8 cellular contexts compared by ENCODE assay signal in genomic region chr6:31665501-31666336, GRCh38. TPM values are rescaled to one million over a fixed set of nuclear protein-coding genes. Genes with fewer than 3 reads are reported as not detected.
A peak's percentile ranks its signal among the peaks of the same experiment; 100 is the strongest.
DNase-seq lines count a peak whose midpoint lies in the region; ATAC-seq and TF ChIP-seq lines count a peak whose summit lies in the region.

TSS of gene CSNK2B (plus strand) at chr6:31666080. CDS start at chr6:31666832, 752 bp downstream.

- H3K4me3 ChIP-seq in Caco-2 (ENCODE audit: low read depth, low read length) (peak within 1 kb of the TSS; percentile 90), NT2/D1 (ENCODE audit: insufficient read length, low read depth) (peak within 1 kb of the TSS; percentile 93), endocrine pancreas (ENCODE audit: control insufficient read depth, insufficient read depth, low read length) (peak within 1 kb of the TSS; percentile 78), mesodermal cell (ENCODE audit: extremely low read depth, insufficient read depth, low read length, poor library complexity, severe bottlenecking) (peak within 1 kb of the TSS; percentile 79)

- H3K27ac Mint-ChIP-seq in Caco-2 (ENCODE audit: unreplicated experiment): peak within 1 kb of the TSS; percentile 96
- peak within 1 kb of the TSS; percentile 95 for H3K27ac Mint-ChIP-seq in activated CD8-positive, alpha-beta memory T cell treated with anti-CD3 and anti-CD28 coated beads, Interleukin-2, amount 10 ng/mL, durations not matched to agents 7 days and 5 days

- H3K9me3 ChIP-seq in Caco-2 (no peaks in the 10 kb centered on the region), NT2/D1 (ENCODE audit: insufficient read depth, low read length) (no peaks in the 10 kb centered on the region), endocrine pancreas (ENCODE audit: control insufficient read depth, low read length) (no peaks in the 10 kb centered on the region), mesodermal cell (ENCODE audit: control insufficient read depth, low read length) (no peaks in the 10 kb centered on the region)

- peak; percentile 77 for ATAC-seq in GM21381 (IDR thresholded peaks at IDR 0.05; ENCODE audit: unreplicated experiment)
- ATAC-seq in activated CD8-positive, alpha-beta memory T cell treated with anti-CD3 and anti-CD28 coated beads, Interleukin-2, amount 10 ng/mL, durations not matched to agents 7 days and 5 days: peak; percentile 87

- no peaks in the 10 kb centered on the region for H3K9me3 Mint-ChIP-seq in Caco-2 (ENCODE audit: unreplicated experiment)
- H3K9me3 Mint-ChIP-seq in activated CD8-positive, alpha-beta memory T cell treated with anti-CD3 and anti-CD28 coated beads, Interleukin-2, amount 10 ng/mL, durations not matched to agents 7 days and 5 days (ENCODE audit: low read depth): no peaks in the 10 kb centered on the region

- POLR2A ChIA-PET in Caco-2 (lab: Charles Lee): interaction anchor here (0.6 to 2.0 kb wide), 7 partner anchors 8 to 197 kb away, joined by 4 to 25 read pairs (median 7); partner anchors contain the start of genes APOM, BAG6, HSPA1A and HSPA1B

- H3K4me1 ChIP-seq in Caco-2: peaks cover 17% of the 10 kb centered on the region
- peaks cover 5% of the 10 kb centered on the region for H3K4me1 ChIP-seq in NT2/D1 (ENCODE audit: insufficient read depth, insufficient read length)
- peaks cover 6% of the 10 kb centered on the region for H3K4me1 ChIP-seq in endocrine pancreas (ENCODE audit: control insufficient read depth, insufficient read depth, low read length)
- H3K4me1 ChIP-seq in mesodermal cell (ENCODE audit: control insufficient read depth, insufficient read depth, low read length, poor library complexity, severe bottlenecking): peaks cover 19% of the 10 kb centered on the region

- H3K4me3 Mint-ChIP-seq in Caco-2 (ENCODE audit: unreplicated experiment): peak within 1 kb of the TSS; percentile 86
- peak within 1 kb of the TSS; percentile 90 for H3K4me3 Mint-ChIP-seq in activated CD8-positive, alpha-beta memory T cell treated with anti-CD3 and anti-CD28 coated beads, Interleukin-2, amount 10 ng/mL, durations not matched to agents 7 days and 5 days

- no peaks in the 10 kb centered on the region for H3K27me3 ChIP-seq in Caco-2 (replicated peaks; ENCODE audit: control insufficient read depth, insufficient read depth, low read length)
- no peaks in the 10 kb centered on the region for H3K27me3 ChIP-seq in NT2/D1 (ENCODE audit: insufficient read depth, insufficient read length)
- H3K27me3 ChIP-seq in endocrine pancreas (ENCODE audit: control insufficient read depth, insufficient read depth, low read length): no peaks in the 10 kb centered on the region

- H3K4me1 Mint-ChIP-seq in Caco-2 (ENCODE audit: low read depth, unreplicated experiment): peaks cover 25% of the 10 kb centered on the region
- H3K4me1 Mint-ChIP-seq in activated CD8-positive, alpha-beta memory T cell treated with anti-CD3 and anti-CD28 coated beads, Interleukin-2, amount 10 ng/mL, durations not matched to agents 7 days and 5 days: peaks cover 60% of the 10 kb centered on the region

- H3K27me3 Mint-ChIP-seq in Caco-2 (ENCODE audit: insufficient read depth, unreplicated experiment): no peaks in the 10 kb centered on the region
- no peaks in the 10 kb centered on the region for H3K27me3 Mint-ChIP-seq in activated CD8-positive, alpha-beta memory T cell treated with anti-CD3 and anti-CD28 coated beads, Interleukin-2, amount 10 ng/mL, durations not matched to agents 7 days and 5 days

- H3K27ac ChIP-seq in mesodermal cell (ENCODE audit: low read depth, low read length, severe bottlenecking): peak within 1 kb of the TSS; percentile 96

- 0 to 1% methylated on average over 39 to 53 of the region's 63 CpGs for WGBS in mesodermal cell (ENCODE audit: insufficient coverage in 2 of 2), 2 experiments

- intact Hi-C loops in Caco-2 (cut with micrococcal nuclease; ENCODE audit: unreplicated experiment): loop anchor here (1.0 to 5.0 kb wide), 5 partner anchors 13 to 162 kb away; partner anchors contain the start of genes ATP6V1G2, BAG6, CLIC1 and HSPA1B

- CTCF ChIA-PET in Caco-2 (lab: Charles Lee): interaction anchor here (0.9 to 1.0 kb wide), 3 partner anchors 15 to 73 kb away, joined by 3 to 7 read pairs (median 5); partner anchors contain the start of genes ABHD16A and LY6G5C
- CTCF ChIA-PET in activated CD8-positive, alpha-beta memory T cell treated with anti-CD3 and anti-CD28 coated beads, Interleukin-2, amount 10 ng/mL, durations not matched to agents 7 days and 5 days (lab: Charles Lee): interaction anchor here (0.9 to 4.1 kb wide), 7 partner anchors 12 to 232 kb away, joined by 3 to 39 read pairs (median 6); partner anchors contain the start of genes APOM, BAG6, EHMT2 and LY6G5C

- H3K36me3 ChIP-seq in Caco-2 (ENCODE audit: control insufficient read depth, insufficient read depth, low read length) (peaks cover 4% of the 10 kb centered on the region), NT2/D1 (ENCODE audit: insufficient read depth, insufficient read length, low read length) (peaks cover 66% of the 10 kb centered on the region), endocrine pancreas (ENCODE audit: control insufficient read depth, insufficient read depth, low read length) (peaks cover 2% of the 10 kb centered on the region), mesodermal cell (ENCODE audit: control insufficient read depth, insufficient read depth, low read length) (peaks cover 63% of the 10 kb centered on the region)

- peak; percentile 97 to 98 for DNase-seq in Caco-2
- peak in 75 of 76 experiments; percentile 82 to 99 (median 99) for DNase-seq in HUDEP-2 (lab: John Stamatoyannopoulos, UW; ENCODE audit: unreplicated experiment in 76 of 76)
- DNase-seq in NT2/D1 (ENCODE audit: low read depth, low spot score): peak; percentile 93
- DNase-seq in activated CD8-positive, alpha-beta memory T cell treated with anti-CD3 and anti-CD28 coated beads, Interleukin-2, amount 10 ng/mL, durations not matched to agents 7 days and 5 days: peak; percentile 99
- DNase-seq in stimulated activated CD8-positive, alpha-beta memory T cell treated with anti-CD3 and anti-CD28 coated beads, Interleukin-15, amount 100 ng/mL, for 4 hours (ENCODE audit: low read depth in 2 of 2): peak; percentile 95 to 98

- no TSS peak for BruUV-seq in Caco-2 (replicated peaks; lab: Mats Ljungman, UMichigan)

- TF ChIP-seq CTCF in Caco-2 (IDR thresholded peaks at IDR 0.05; ENCODE audit: insufficient read depth in 1 of 2, low read depth in 1 of 2, low read length in 1 of 2, severe bottlenecking in 1 of 2, unreplicated experiment in 1 of 2): no peak

- H3K36me3 Mint-ChIP-seq in Caco-2 (ENCODE audit: insufficient read depth, unreplicated experiment): peaks cover 94% of the 10 kb centered on the region
- H3K36me3 Mint-ChIP-seq in activated CD8-positive, alpha-beta memory T cell treated with anti-CD3 and anti-CD28 coated beads, Interleukin-2, amount 10 ng/mL, durations not matched to agents 7 days and 5 days: peaks cover 76% of the 10 kb centered on the region

- H3K9ac ChIP-seq in NT2/D1 (ENCODE audit: insufficient read length, low read depth) (peak within 1 kb of the TSS; percentile 99), endocrine pancreas (ENCODE audit: control insufficient read depth, insufficient read depth, low read length) (peak within 1 kb of the TSS; percentile 97)

RNA-seq across cellular contexts. Expression of gene CSNK2B, which starts in this region (rescaled TPM):
- 219 and 221 TPM in 2 replicates for total RNA-seq in Caco-2 (2022)
- total RNA-seq in activated CD8-positive, alpha-beta memory T cell treated with anti-CD3 and anti-CD28 coated beads, Interleukin-2, amount 10 ng/mL, durations not matched to agents 7 days and 5 days: 100 to 1,000 TPM; 206 to 236 TPM
- 288 TPM for polyA plus RNA-seq in mesodermal cell (2013, experiment 1 of 2)
- 238 TPM for polyA plus RNA-seq in mesodermal cell (2013, experiment 2 of 2)

Comparison
In these comparisons a context has a peak if more than half of its experiments do, and no peak if none do; other contexts are left out.
1. Peak in every context shown above with its lines: DNase-seq, ATAC-seq, H3K4me3 ChIP-seq and H3K27ac ChIP-seq.